Comparison of ENCODE assay signal across 1 cellular context in the genomic region with DNA sequence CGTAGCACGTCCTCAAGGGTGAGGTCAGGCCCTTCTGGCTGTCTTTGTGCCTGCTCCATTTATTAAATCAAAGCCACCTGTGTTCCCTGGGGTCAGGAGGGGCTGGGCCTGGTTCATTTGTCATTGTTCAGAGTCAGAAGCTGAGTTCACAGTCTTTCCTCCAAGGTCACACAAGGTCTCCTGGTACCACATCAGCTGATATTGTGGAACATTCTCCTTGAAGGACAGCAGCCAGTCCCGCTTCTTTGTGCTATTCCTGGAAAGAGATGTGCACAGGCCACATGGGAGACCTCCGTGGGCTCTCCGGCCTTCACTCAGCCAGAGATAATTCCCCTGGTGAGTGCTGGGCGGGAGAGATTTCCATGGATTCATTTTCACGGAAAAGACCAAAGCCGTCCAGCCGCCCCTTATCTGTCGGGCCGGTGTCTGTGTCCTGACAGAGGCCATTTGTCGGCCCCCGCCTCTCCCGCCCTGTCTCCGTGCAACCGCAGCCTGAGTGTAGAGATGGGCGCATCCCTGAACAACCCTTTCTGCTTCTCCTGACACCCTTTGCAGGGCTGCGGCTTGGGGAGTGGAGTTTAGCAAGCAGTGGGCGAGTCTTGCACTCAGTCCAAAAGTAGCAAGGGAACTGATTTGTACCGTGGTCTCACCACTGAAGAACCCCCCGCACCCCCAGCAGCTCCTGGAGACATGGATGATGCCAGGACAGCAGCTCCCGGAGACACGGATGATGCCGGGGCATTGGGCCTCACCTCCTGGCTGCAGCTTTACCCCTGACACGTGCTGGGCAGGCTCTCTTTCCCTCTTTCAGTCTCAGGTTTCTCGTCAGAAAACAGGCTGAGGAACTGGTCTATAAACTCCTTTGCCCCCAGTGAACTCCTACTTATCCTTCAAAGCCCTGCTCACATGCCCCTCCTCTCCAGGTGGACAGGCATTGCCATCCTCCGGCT.
TF ChIP-seq lines count a peak whose summit lies in the region.
"Not testable (repeated sequence)": the region's sequence is repeated elsewhere in the genome, so short reads cannot be mapped to it uniquely, and the experiment has no call there.

No MANE protein-coding gene starts in this region.

TF ChIP-seq in K562, 482 proteins besides CTCF, POLR2A, EP300 and RAD21:
- TF ChIP-seq, protein P1, sequence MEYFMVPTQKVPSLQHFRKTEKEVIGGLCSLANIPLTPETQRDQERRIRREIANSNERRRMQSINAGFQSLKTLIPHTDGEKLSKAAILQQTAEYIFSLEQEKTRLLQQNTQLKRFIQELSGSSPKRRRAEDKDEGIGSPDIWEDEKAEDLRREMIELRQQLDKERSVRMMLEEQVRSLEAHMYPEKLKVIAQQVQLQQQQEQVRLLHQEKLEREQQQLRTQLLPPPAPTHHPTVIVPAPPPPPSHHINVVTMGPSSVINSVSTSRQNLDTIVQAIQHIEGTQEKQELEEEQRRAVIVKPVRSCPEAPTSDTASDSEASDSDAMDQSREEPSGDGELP (CRISPR knock-in tag; IDR thresholded peaks at IDR 0.05; ENCODE audit: borderline replicate concordance): peak; percentile 80; the same call in 1 of the 2 replicates
- TF ChIP-seq, protein P2, sequence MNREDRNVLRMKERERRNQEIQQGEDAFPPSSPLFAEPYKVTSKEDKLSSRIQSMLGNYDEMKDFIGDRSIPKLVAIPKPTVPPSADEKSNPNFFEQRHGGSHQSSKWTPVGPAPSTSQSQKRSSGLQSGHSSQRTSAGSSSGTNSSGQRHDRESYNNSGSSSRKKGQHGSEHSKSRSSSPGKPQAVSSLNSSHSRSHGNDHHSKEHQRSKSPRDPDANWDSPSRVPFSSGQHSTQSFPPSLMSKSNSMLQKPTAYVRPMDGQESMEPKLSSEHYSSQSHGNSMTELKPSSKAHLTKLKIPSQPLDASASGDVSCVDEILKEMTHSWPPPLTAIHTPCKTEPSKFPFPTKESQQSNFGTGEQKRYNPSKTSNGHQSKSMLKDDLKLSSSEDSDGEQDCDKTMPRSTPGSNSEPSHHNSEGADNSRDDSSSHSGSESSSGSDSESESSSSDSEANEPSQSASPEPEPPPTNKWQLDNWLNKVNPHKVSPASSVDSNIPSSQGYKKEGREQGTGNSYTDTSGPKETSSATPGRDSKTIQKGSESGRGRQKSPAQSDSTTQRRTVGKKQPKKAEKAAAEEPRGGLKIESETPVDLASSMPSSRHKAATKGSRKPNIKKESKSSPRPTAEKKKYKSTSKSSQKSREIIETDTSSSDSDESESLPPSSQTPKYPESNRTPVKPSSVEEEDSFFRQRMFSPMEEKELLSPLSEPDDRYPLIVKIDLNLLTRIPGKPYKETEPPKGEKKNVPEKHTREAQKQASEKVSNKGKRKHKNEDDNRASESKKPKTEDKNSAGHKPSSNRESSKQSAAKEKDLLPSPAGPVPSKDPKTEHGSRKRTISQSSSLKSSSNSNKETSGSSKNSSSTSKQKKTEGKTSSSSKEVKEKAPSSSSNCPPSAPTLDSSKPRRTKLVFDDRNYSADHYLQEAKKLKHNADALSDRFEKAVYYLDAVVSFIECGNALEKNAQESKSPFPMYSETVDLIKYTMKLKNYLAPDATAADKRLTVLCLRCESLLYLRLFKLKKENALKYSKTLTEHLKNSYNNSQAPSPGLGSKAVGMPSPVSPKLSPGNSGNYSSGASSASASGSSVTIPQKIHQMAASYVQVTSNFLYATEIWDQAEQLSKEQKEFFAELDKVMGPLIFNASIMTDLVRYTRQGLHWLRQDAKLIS (CRISPR knock-in tag; IDR thresholded peaks at IDR 0.05): 0 out of 2 replicates have a peak, but pooled peaks have one; percentile 51
- peak; percentile 73 for TF ChIP-seq NCOR1 (IDR thresholded peaks at IDR 0.05)
- peak; percentile 80; the same call in 1 of the 2 replicates for TF ChIP-seq ZBED1 (IDR thresholded peaks at IDR 0.05)
- peak; percentile 73 for TF ChIP-seq ARID1B (IDR thresholded peaks at IDR 0.05)
- TF ChIP-seq ESRRA (IDR thresholded peaks at IDR 0.05; ENCODE audit: borderline replicate concordance, low read depth): peak; percentile 86
- TF ChIP-seq TAL1 (IDR thresholded peaks at IDR 0.05): peak; percentile 39; the same call in 1 of the 2 replicates
- peak in 1 of 2 experiments; percentile 76; a peak in 2 of 4 replicates for TF ChIP-seq RCOR1 (IDR thresholded peaks at IDR 0.05; ENCODE audit: borderline replicate concordance in 1 of 2, low read depth in 2 of 2, low read length in 2 of 2)
- peak; percentile 38 to 55; a peak in 1 of 4 replicates for TF ChIP-seq MAZ (CRISPR knock-in tag; conservative IDR thresholded peaks at IDR 0.05 in 1 of 2, IDR thresholded peaks at IDR 0.05 in 1 of 2)
- peak in 1 of 2 experiments; percentile 65; a peak in 1 of 4 replicates for TF ChIP-seq TBL1XR1 (IDR thresholded peaks at IDR 0.05; ENCODE audit: low read length in 2 of 2)
- TF ChIP-seq SMAD4 (CRISPR knock-in tag; conservative IDR thresholded peaks at IDR 0.05): peak; percentile 97
- TF ChIP-seq CXXC5 (CRISPR knock-in tag; IDR thresholded peaks at IDR 0.05): peak; percentile 71
- TF ChIP-seq ATF7 (IDR thresholded peaks at IDR 0.05): 0 out of 2 replicates have a peak, but pooled peaks have one; percentile 11
- TF ChIP-seq CBFA2T3 (IDR thresholded peaks at IDR 0.05): peak; percentile 50
- peak; percentile 44 for TF ChIP-seq CBFA2T2 (conservative IDR thresholded peaks at IDR 0.05)
- TF ChIP-seq RFX1 (IDR thresholded peaks at IDR 0.05): peak; percentile 76
- 0 out of 2 replicates have a peak, but pooled peaks have one; percentile 25 for TF ChIP-seq TCF7L2 (IDR thresholded peaks at IDR 0.05; ENCODE audit: low read depth, low read length)
- peak; percentile 83 for TF ChIP-seq TCF3 (CRISPR knock-in tag; IDR thresholded peaks at IDR 0.05)
- TF ChIP-seq TEAD4 (IDR thresholded peaks at IDR 0.05; ENCODE audit: low read length): 0 out of 2 replicates have a peak, but pooled peaks have one; percentile 16
- TF ChIP-seq TEAD4 (CRISPR knock-in tag; IDR thresholded peaks at IDR 0.05; ENCODE audit: borderline replicate concordance): not testable (repeated sequence)
- TF ChIP-seq, protein P3, sequence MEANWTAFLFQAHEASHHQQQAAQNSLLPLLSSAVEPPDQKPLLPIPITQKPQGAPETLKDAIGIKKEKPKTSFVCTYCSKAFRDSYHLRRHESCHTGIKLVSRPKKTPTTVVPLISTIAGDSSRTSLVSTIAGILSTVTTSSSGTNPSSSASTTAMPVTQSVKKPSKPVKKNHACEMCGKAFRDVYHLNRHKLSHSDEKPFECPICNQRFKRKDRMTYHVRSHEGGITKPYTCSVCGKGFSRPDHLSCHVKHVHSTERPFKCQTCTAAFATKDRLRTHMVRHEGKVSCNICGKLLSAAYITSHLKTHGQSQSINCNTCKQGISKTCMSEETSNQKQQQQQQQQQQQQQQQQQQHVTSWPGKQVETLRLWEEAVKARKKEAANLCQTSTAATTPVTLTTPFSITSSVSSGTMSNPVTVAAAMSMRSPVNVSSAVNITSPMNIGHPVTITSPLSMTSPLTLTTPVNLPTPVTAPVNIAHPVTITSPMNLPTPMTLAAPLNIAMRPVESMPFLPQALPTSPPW (CRISPR knock-in tag; IDR thresholded peaks at IDR 0.05): peak; percentile 83
- TF ChIP-seq MEIS2 (IDR thresholded peaks at IDR 0.05; ENCODE audit: partially characterized antibody): peak; percentile 26
- peak; percentile 11 to 60; a peak in 2 of 4 replicates for TF ChIP-seq KDM1A (IDR thresholded peaks at IDR 0.05)
- 0 out of 4 replicates have a peak, but pooled peaks of 1 of the 2 experiments have one; percentile 24 for TF ChIP-seq HDAC1 (IDR thresholded peaks at IDR 0.05)
- TF ChIP-seq CTBP1 (IDR thresholded peaks at IDR 0.05; ENCODE audit: borderline replicate concordance): peak; percentile 45; the same call in 1 of the 2 replicates
- TF ChIP-seq NRF1 (conservative IDR thresholded peaks at IDR 0.05 in 1 of 2, IDR thresholded peaks at IDR 0.05 in 1 of 2): 0 out of 4 replicates have a peak, but pooled peaks of 1 of the 2 experiments have one; percentile 16
